ENCODE assay signal across 8 cellular contexts in genomic region chrX:103063918-103064434, GRCh38. TPM values are rescaled to one million over a fixed set of nuclear protein-coding genes. Genes with fewer than 3 reads are reported as not detected.
A peak's percentile ranks its signal among the peaks of the same experiment; 100 is the strongest.
DNase-seq lines count a peak whose midpoint lies in the region; ATAC-seq, FAIRE-seq and TF ChIP-seq lines count a peak whose summit lies in the region.

Gene BEX1 (minus strand): TSS chrX:103064171. CDS start chrX:103063274, 897 bp downstream.

- DNase-seq in ACHN, result peak; percentile 6
- DNase-seq in RPMI8226, result peak; percentile 25
- peak; percentile 31 to 64 for DNase-seq in H1 (ENCODE audit: low read depth in 1 of 2, low spot score in 2 of 2)
- DNase-seq in naive thymus-derived CD4-positive, alpha-beta T cell, result peak in 4 of 9 donors; percentile 1 to 13 (median 10)
- no peak for DNase-seq in HT-29 (ENCODE audit: low spot score)

- H3K79me2 ChIP-seq in H1 (ENCODE audit: control insufficient read depth in 1 of 2, insufficient read depth in 2 of 2, low read length in 2 of 2), result no peaks in the 10 kb centered on the region

- H3K36me3 Mint-ChIP-seq in naive thymus-derived CD4-positive, alpha-beta T cell, result no peaks in the 10 kb centered on the region

- no peak for TF ChIP-seq CTCF in H1 (IDR thresholded peaks at IDR 0.05; ENCODE audit: control extremely low read depth in 1 of 3, insufficient read depth in 1 of 3, low read depth in 1 of 3, low read length in 3 of 3)

- no peak for TF ChIP-seq RAD21 in H1 (IDR thresholded peaks at IDR 0.05 in 1 of 2, conservative IDR thresholded peaks at IDR 0.05 in 1 of 2; ENCODE audit: low read depth in 2 of 2, low read length in 2 of 2)

- H2BK20ac ChIP-seq in H1 (ENCODE audit: low read length), result no peak within 1 kb of the TSS

- H3K14ac ChIP-seq in H1 (ENCODE audit: insufficient read length), result no peak within 1 kb of the TSS

- peaks cover 0 to 3% (median 0%) of the 10 kb centered on the region in 7 donors for H3K4me1 Mint-ChIP-seq in naive thymus-derived CD4-positive, alpha-beta T cell

- FAIRE-seq in H1 (lab: Jason Lieb, UNC), result no peak

- no peak within 1 kb of the TSS for H2AK5ac ChIP-seq in H1 (ENCODE audit: low read depth, low read length)

- H3K4me3 Mint-ChIP-seq in naive thymus-derived CD4-positive, alpha-beta T cell, result peak within 1 kb of the TSS in 6 of 10 donors; percentile 26 to 72 (median 42)

- H2BK120ac ChIP-seq in H1 (replicated peaks; ENCODE audit: low read depth, low read length), result no peak within 1 kb of the TSS

- H4K8ac ChIP-seq in H1 (ENCODE audit: extremely low read depth, insufficient read depth, low read length), result peak within 1 kb of the TSS; percentile 92

- WGBS in H1 (ENCODE audit: extremely low coverage in 1 of 2, insufficient coverage in 1 of 2, insufficient read length in 1 of 2, insufficient replicate concordance in 2 of 2, low coverage in 1 of 2, low lambda C conversion rate in 2 of 2, missing lambda C conversion rate in 1 of 2), 2 experiments, result 3% methylated on average over 11 of the region's 39 CpGs; no CpG with 5 or more reads in 1 of the 2 experiments

- H3K9me3 Mint-ChIP-seq in naive thymus-derived CD4-positive, alpha-beta T cell, result peaks cover 0 to 3% (median 0%) of the 10 kb centered on the region in 11 donors

- TF ChIP-seq POLR2A in H1 (IDR thresholded peaks at IDR 0.05; ENCODE audit: control extremely low read depth in 1 of 2, low read depth in 2 of 2, low read length in 2 of 2), result peak; percentile 41 to 81

- H3K36me3 ChIP-seq in HUES6 (ENCODE audit: control insufficient read depth, insufficient read depth, low read length) (no peaks in the 10 kb centered on the region), H1 (ENCODE audit: control insufficient read depth in 2 of 4, insufficient read depth in 4 of 4, low read length in 3 of 4) (no peaks in the 10 kb centered on the region; a peak in 1 of 8 replicates)
- no peaks in the 10 kb centered on the region for H3K36me3 ChIP-seq in naive thymus-derived CD4-positive, alpha-beta T cell (ENCODE audit: control insufficient read depth in 2 of 3, insufficient read depth in 3 of 3, low read length in 3 of 3)

- H3K27ac Mint-ChIP-seq in naive thymus-derived CD4-positive, alpha-beta T cell, result no peak within 1 kb of the TSS

- H2BK5ac ChIP-seq in H1 (ENCODE audit: low read depth, low read length), result no peak within 1 kb of the TSS

- peaks cover 15 to 25% (median 19%) of the 10 kb centered on the region in 5 donors for H3K27me3 Mint-ChIP-seq in naive thymus-derived CD4-positive, alpha-beta T cell

- POLR2A ChIA-PET in H1 (lab: Charles Lee; ENCODE audit: partially characterized antibody), result interaction anchor here (0.8 kb wide), 1 partner anchor 1667 kb away, joined by 3 read pairs; no protein-coding TSS in a partner anchor
- POLR2A ChIA-PET in naive thymus-derived CD4-positive, alpha-beta T cell (lab: Charles Lee), result no interaction called here

- no peaks in the 10 kb centered on the region for H4K20me1 ChIP-seq in H1 (replicated peaks in 1 of 2; ENCODE audit: control insufficient read depth in 1 of 2, insufficient read depth in 2 of 2, low read length in 2 of 2)

- H4K5ac ChIP-seq in H1 (ENCODE audit: insufficient read length, low read depth, low read length), result no peak within 1 kb of the TSS

- H4K91ac ChIP-seq in H1 (replicated peaks; ENCODE audit: insufficient read length, low read length), result no peak within 1 kb of the TSS

- H3K4ac ChIP-seq in H1 (replicated peaks; ENCODE audit: insufficient read length, low read depth, low read length), result no peak within 1 kb of the TSS

- no peak within 1 kb of the TSS for H3K56ac ChIP-seq in H1 (replicated peaks; ENCODE audit: insufficient read length, low read depth, low read length)

- H3K79me1 ChIP-seq in H1 (ENCODE audit: low read depth, low read length), result no peaks in the 10 kb centered on the region

- no peak within 1 kb of the TSS for H2AFZ ChIP-seq in H1 (ENCODE audit: low read length)

- H3K27ac ChIP-seq in HUES6 (ENCODE audit: low read depth, low read length), result peak within 1 kb of the TSS; percentile 67; the same call in 1 of the 2 replicates
- H3K27ac ChIP-seq in H1 (ENCODE audit: low read depth, low read length), result peak within 1 kb of the TSS; percentile 63; the same call in 1 of the 2 replicates
- no peak within 1 kb of the TSS for H3K27ac ChIP-seq in naive thymus-derived CD4-positive, alpha-beta T cell (ENCODE audit: low read depth, low read length)

- intact Hi-C loops in naive thymus-derived CD4-positive, alpha-beta T cell (cut with micrococcal nuclease), result no loop called here

- H3K9ac ChIP-seq in HUES6 (ENCODE audit: low read length) (peak within 1 kb of the TSS; percentile 78), H1 (replicated peaks in 1 of 4; ENCODE audit: extremely low read depth in 1 of 4, low read depth in 3 of 4, low read length in 3 of 4) (peak within 1 kb of the TSS; percentile 56 to 78 (median 70); a peak in 6 of 7 replicates)

- TF ChIP-seq EP300 in H1 (IDR thresholded peaks at IDR 0.05; ENCODE audit: borderline replicate concordance in 1 of 2, low read depth in 2 of 2, low read length in 2 of 2), result no peak

- H3K4me3 ChIP-seq in HUES6 (ENCODE audit: low read depth, low read length), result peak within 1 kb of the TSS; percentile 82
- H3K4me3 ChIP-seq in H1 (ENCODE audit: extremely low read depth in 1 of 4, insufficient read depth in 2 of 4, low read depth in 3 of 4, low read length in 4 of 4), result peak within 1 kb of the TSS; percentile 51 to 84 (median 66)
- no peak within 1 kb of the TSS for H3K4me3 ChIP-seq in naive thymus-derived CD4-positive, alpha-beta T cell (ENCODE audit: low read length)

- peak within 1 kb of the TSS; percentile 64 to 68 for H3K4me2 ChIP-seq in H1 (ENCODE audit: insufficient read depth in 1 of 2, low read depth in 2 of 2, low read length in 2 of 2)

- CTCF ChIA-PET in H1 (lab: Charles Lee; ENCODE audit: partially characterized antibody), result no interaction called here
- CTCF ChIA-PET in naive thymus-derived CD4-positive, alpha-beta T cell (lab: Charles Lee), result no interaction called here

- peak; percentile 48 for ATAC-seq in naive thymus-derived CD4-positive, alpha-beta T cell
- ATAC-seq in HG02642 (IDR thresholded peaks at IDR 0.05; ENCODE audit: poor library complexity, unreplicated experiment) (no peak), HG03097 (IDR thresholded peaks at IDR 0.05; ENCODE audit: low FRiP score, unreplicated experiment) (no peak)

- in situ Hi-C loops in ACHN (cut with HindIII; ENCODE audit: low pct_ligation_motif_present, low pct_unique_long_range_greater_than_20kb, low sequenced_read_pairs), result no loop called here

- no peak within 1 kb of the TSS for H2BK12ac ChIP-seq in H1 (ENCODE audit: low read depth, low read length)

- no peaks in the 10 kb centered on the region for H3K9me3 ChIP-seq in HUES6 (ENCODE audit: control insufficient read depth, insufficient read depth, low read depth, low read length)
- H3K9me3 ChIP-seq in H1 (ENCODE audit: insufficient read depth in 2 of 2, low read depth in 1 of 2, low read length in 1 of 2), result no peaks in the 10 kb centered on the region
- H3K9me3 ChIP-seq in naive thymus-derived CD4-positive, alpha-beta T cell (ENCODE audit: control insufficient read depth in 2 of 3, low read length in 3 of 3), result no peaks in the 10 kb centered on the region

- no peaks in the 10 kb centered on the region; the same call in 1 of the 2 replicates for H3K23me2 ChIP-seq in H1 (ENCODE audit: low read depth, low read length)

- H3K27me3 ChIP-seq in HUES6 (ENCODE audit: control insufficient read depth, insufficient read depth, low read length) (peaks cover 18% of the 10 kb centered on the region), H1 (replicated peaks in 1 of 4; ENCODE audit: control insufficient read depth in 3 of 4, extremely low read depth in 1 of 4, insufficient read depth in 3 of 4, low read length in 3 of 4) (no peaks in the 10 kb centered on the region)
- H3K27me3 ChIP-seq in naive thymus-derived CD4-positive, alpha-beta T cell (ENCODE audit: control insufficient read depth in 2 of 2, insufficient read depth in 2 of 2, low read length in 2 of 2), result no peaks in the 10 kb centered on the region

- no peaks in the 10 kb centered on the region for H3K4me1 ChIP-seq in HUES6 (ENCODE audit: control insufficient read depth, insufficient read depth, low read length)
- peaks cover 0 to 3% (median 0%) of the 10 kb centered on the region in 4 experiments; a peak in 1 of 7 replicates for H3K4me1 ChIP-seq in H1 (replicated peaks in 1 of 4; ENCODE audit: control insufficient read depth in 3 of 4, insufficient read depth in 4 of 4, low read length in 3 of 4)
- H3K4me1 ChIP-seq in naive thymus-derived CD4-positive, alpha-beta T cell (ENCODE audit: control insufficient read depth in 2 of 2, insufficient read depth in 2 of 2, low read length in 2 of 2), result no peaks in the 10 kb centered on the region

- H3K18ac ChIP-seq in H1 (ENCODE audit: extremely low read depth, low read length), result no peak within 1 kb of the TSS

- H2BK15ac ChIP-seq in H1 (ENCODE audit: low read length), result no peak within 1 kb of the TSS

- H3K23ac ChIP-seq in H1 (ENCODE audit: insufficient read length), result no peak within 1 kb of the TSS

TF ChIP-seq in H1, 55 proteins besides CTCF, POLR2A, EP300 and RAD21 (continues in another document):
- peak; percentile 51; the same call in 1 of the 2 replicates for TF ChIP-seq PHF8 (conservative IDR thresholded peaks at IDR 0.05; ENCODE audit: low read depth, low read length)
- TF ChIP-seq KDM4A (IDR thresholded peaks at IDR 0.05; ENCODE audit: low read depth, low read length, severe bottlenecking), result peak; percentile 12
- TF ChIP-seq RNF2 (IDR thresholded peaks at IDR 0.05; ENCODE audit: borderline replicate concordance, low read depth, low read length, missing control alignments, poor library complexity, severe bottlenecking), result no peak
- peak; percentile 59 for TF ChIP-seq TAF7 (optimal IDR thresholded peaks at IDR 0.05; ENCODE audit: borderline replicate concordance, low read depth, low read length)
- TF ChIP-seq HDAC2 (IDR thresholded peaks at IDR 0.05; ENCODE audit: borderline replicate concordance in 1 of 2, low read depth in 2 of 2, low read length in 2 of 2), result no peak

RNA-seq across cellular contexts. Expression of gene BEX1, which starts in this region (rescaled TPM):
- 75.2 and 76.8 TPM in 2 replicates for total RNA-seq in H1 (2021; fragmentation: NEBNext Ultra II Directional; extraction: Animal tissue kit (Norgen Biotek cat#: 25700))
- 39.9 and 61.0 TPM in 2 replicates for polyA plus RNA-seq in H1 (2011; rRNA removed)
- 94.0 TPM for polyA plus RNA-seq in H1 (2011; cell fraction: cytosol; rRNA removed)
- 22.9 TPM for polyA plus RNA-seq in H1 (2011; cell fraction: nucleus; rRNA removed)
- 103 to 131 TPM (median 126 TPM) in 4 replicates for polyA plus RNA-seq in H1 (2012, experiment 1 of 2)
- polyA plus RNA-seq in H1 (2012, experiment 2 of 2), result 28.3 TPM
- polyA plus RNA-seq in H1 (2013, experiment 1 of 2), result 79.4 TPM
- polyA plus RNA-seq in H1 (2013, experiment 2 of 2), result 73.3 TPM
- polyA minus RNA-seq in H1 (2011; rRNA and poly(A)+ RNA removed), result 14.5 and 16.8 TPM in 2 replicates
- polyA minus RNA-seq in H1 (2011; cell fraction: cytosol; rRNA and poly(A)+ RNA removed), result 16.4 TPM
- 14.5 TPM for polyA minus RNA-seq in H1 (2011; cell fraction: nucleus; rRNA and poly(A)+ RNA removed)
- total RNA-seq in naive thymus-derived CD4-positive, alpha-beta T cell, result 1 to 10 TPM in 2 of 5 experiments, under 1 TPM in 1, not detected in 2; 0.43 to 1.5 (median 1.0) TPM
- polyA plus RNA-seq in naive thymus-derived CD4-positive, alpha-beta T cell, result under 1 TPM; 0.25 to 0.49 TPM
- not detected in 2 replicates for total RNA-seq in HT-29 (2014; rRNA removed; shearing (Covaris generic))

Comparison
In these comparisons a context has a peak if more than half of its experiments do, and no peak if none do; other contexts are left out.
1. RNA of gene BEX1 (total RNA-seq): 75.2 to 76.8 TPM in H1; 0.43 to 1.5 TPM in naive thymus-derived CD4-positive, alpha-beta T cell and not detected in HT-29; every median in the first group is over 10 times any median in the second.
2. RNA of gene BEX1 (polyA plus RNA-seq): 22.9 to 131 TPM in H1; 0.25 to 0.49 TPM in naive thymus-derived CD4-positive, alpha-beta T cell; every median in the first group is over 10 times any median in the second.